ENCODE assay signal across 9 cellular contexts in the genomic region with DNA sequence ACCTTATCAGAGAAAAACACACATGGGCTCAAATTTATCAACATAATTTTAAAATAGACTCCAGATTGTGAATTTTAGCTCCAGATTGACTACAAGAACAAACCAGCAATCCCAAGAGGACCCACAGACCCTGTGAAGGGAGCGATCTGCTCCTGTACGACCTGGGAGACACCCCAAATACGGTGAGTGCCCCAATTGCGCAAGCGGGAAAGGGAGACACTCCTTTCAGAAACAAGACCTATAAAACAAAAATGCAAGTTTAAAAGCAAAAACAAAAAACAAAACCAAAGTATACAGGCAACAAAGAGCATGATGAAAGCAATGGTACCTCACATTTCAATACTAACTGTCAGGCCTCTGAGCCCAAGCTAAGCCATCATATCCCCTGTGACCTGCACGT. TPM values are rescaled to one million over a fixed set of nuclear protein-coding genes. Genes with fewer than 3 reads are reported as not detected.
"Had no signal": no experiment of that assay in that cellular context is flagged by ENCODE, and none has a peak within 500 bp of the region (broad histone marks: within the 10 kb centered on the region; RNA-seq: fewer than 3 reads in every experiment).

No MANE protein-coding gene starts in this region.

- H3K9ac ChIP-seq: KMS-11 had no signal

- ATAC-seq: GM23338 had no signal

- H3K27ac ChIP-seq: KMS-11 had no signal

- FAIRE-seq: H1, H54, HTR-8/SVneo had no signal

- H3K4me3 ChIP-seq: GM23338 had no signal

- H3K4me2 ChIP-seq: GM23338, KMS-11 had no signal

- DNase-seq: H9, HCEC 1CT, KBM-7 had no signal

- H2AFZ ChIP-seq: GM23338 had no signal

RNA-seq across cellular contexts. Expression of gene DNAI7, which starts 32.1 kb away (rescaled TPM):
- total RNA-seq: GM23338, H9, HT-29 had no signal
